ENCODE assay signal across 10 cellular contexts in the genomic region with DNA sequence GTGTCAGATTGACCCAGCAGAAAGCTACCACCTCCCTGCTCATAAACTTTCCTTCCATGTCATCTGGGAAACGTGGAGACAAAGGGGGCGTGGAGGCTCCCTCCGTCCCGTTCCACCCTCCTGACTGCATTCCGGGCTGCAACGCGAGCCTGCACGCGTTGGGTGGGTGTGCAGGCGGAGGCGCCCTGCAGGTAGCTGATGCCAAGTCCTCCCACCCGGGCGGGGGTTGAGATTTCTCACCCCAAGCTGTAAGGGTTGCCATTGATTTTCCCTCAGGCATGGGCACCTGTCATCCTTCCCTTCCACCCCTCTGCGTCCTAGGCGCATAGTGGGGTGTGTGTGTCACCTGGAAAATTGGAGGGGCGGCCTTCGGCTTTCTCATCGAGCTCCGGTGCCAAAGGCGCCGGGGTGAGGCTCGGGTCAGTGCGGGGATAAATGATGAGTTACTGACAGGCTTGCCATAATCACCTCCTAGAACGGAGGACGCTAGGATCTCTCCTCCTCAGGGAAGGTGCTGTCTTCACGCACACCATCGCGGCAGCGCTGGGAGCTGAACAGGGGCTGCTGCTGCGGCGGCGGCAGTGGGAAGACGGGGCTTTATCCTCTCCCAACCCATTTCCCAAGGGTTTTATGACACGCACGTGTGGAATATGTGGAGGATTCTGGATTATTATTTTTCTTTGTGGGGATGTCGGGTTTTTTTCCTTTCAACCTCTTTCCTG. TPM values are rescaled to one million over a fixed set of nuclear protein-coding genes. Genes with fewer than 3 reads are reported as not detected.
DNase-seq lines count a peak whose midpoint lies in the region; TF ChIP-seq lines count a peak whose summit lies in the region.
"Had no signal": no experiment of that assay in that cellular context is flagged by ENCODE, and none has a peak within 500 bp of the region (broad histone marks: within the 10 kb centered on the region; RNA-seq: fewer than 3 reads in every experiment).

No MANE protein-coding gene starts in this region.

- peaks cover 9% of the 10 kb centered on the region for H3K4me1 ChIP-seq in smooth muscle cell (ENCODE audit: low read depth)

- no peak overlapping the region for H3K9ac ChIP-seq in smooth muscle cell (ENCODE audit: low read depth)

- DNase-seq in NCI-H2227 (lab: John Stamatoyannopoulos, UW; ENCODE audit: unreplicated experiment) (peak; percentile 21), NCI-H2227 treated with DMSO at 0.1 percent for 48 hours (lab: John Stamatoyannopoulos, UW) (no peak), caudate nucleus (lab: John Stamatoyannopoulos, UW) (peak in 32 of 61 donors; percentile 14 to 79 (median 66)), kidney epithelial cell (ENCODE audit: low read depth) (no peak), smooth muscle cell (lab: John Stamatoyannopoulos, UW; ENCODE audit: unreplicated experiment) (no peak), germinal center (ENCODE audit: low spot score) (no peak), SKM-1 (lab: John Stamatoyannopoulos, UW; ENCODE audit: unreplicated experiment) (no peak)
- DNase-seq in activated CD8-positive, alpha-beta memory T cell treated with anti-CD3 and anti-CD28 coated beads, Interleukin-2, amount 50 U/mL, for 4 hours = no peak
- DNase-seq: activated CD4-positive, alpha-beta memory T cell treated with anti-CD3 and anti-CD28 coated beads, Interleukin-2, amount 10 ng/mL, durations not matched to agents 7 days and 5 days had no signal

- TF ChIP-seq CTCF in kidney epithelial cell (IDR thresholded peaks at IDR 0.05; ENCODE audit: insufficient read depth, low read length, poor library complexity, severe bottlenecking) (no peak), smooth muscle cell (IDR thresholded peaks at IDR 0.05; ENCODE audit: borderline replicate concordance, insufficient read depth, poor library complexity, severe bottlenecking) (no peak)

- no peaks in the 10 kb centered on the region for H4K20me1 ChIP-seq in smooth muscle cell (ENCODE audit: low read depth)

- H3F3A ChIP-seq in smooth muscle cell (ENCODE audit: low read depth) = no peaks in the 10 kb centered on the region

- H2AFZ ChIP-seq in smooth muscle cell (ENCODE audit: low read depth) = peak overlapping the region; percentile 97

- H3K27ac ChIP-seq in caudate nucleus (ENCODE audit: low read depth, low read length) = peak overlapping the region; percentile 76
- no peak overlapping the region for H3K27ac ChIP-seq in smooth muscle cell (ENCODE audit: low read depth)
- H3K27ac ChIP-seq: SK-N-MC had no signal

- H3K4me3 ChIP-seq in kidney epithelial cell (ENCODE audit: low read depth, low read length) (peak overlapping the region; percentile 47), smooth muscle cell (peak overlapping the region; percentile 87)

- no peaks in the 10 kb centered on the region for H3K9me3 ChIP-seq in smooth muscle cell (replicated peaks; ENCODE audit: low read depth)

- peak overlapping the region; percentile 96 for H3K4me2 ChIP-seq in smooth muscle cell

- H3K79me2 ChIP-seq in smooth muscle cell (ENCODE audit: low read depth) = no peaks in the 10 kb centered on the region

- H3K36me3 ChIP-seq in kidney epithelial cell (ENCODE audit: control insufficient read depth, insufficient read depth, low read length) (no peaks in the 10 kb centered on the region), smooth muscle cell (ENCODE audit: low read depth) (no peaks in the 10 kb centered on the region)

- H3K27me3 ChIP-seq in kidney epithelial cell (ENCODE audit: control insufficient read depth, insufficient read depth, low read length) (peaks cover 39% of the 10 kb centered on the region), smooth muscle cell (ENCODE audit: low read depth) (peaks cover 93% of the 10 kb centered on the region)

- WGBS in smooth muscle cell (ENCODE audit: low lambda C conversion rate) = 10% methylated on average over 35 of the region's 36 CpGs

RNA-seq across cellular contexts. Expression of a gene that starts 0.9 kb away (rescaled TPM):
- total RNA-seq in kidney epithelial cell (0.08 TPM in 1 of 2 replicates, not detected in the other), smooth muscle cell (0.13 TPM in 1 of 2 replicates, not detected in the other)
- not detected in 2 replicates for polyA plus RNA-seq in smooth muscle cell
- total RNA-seq: activated CD4-positive, alpha-beta memory T cell treated with anti-CD3 and anti-CD28 coated beads, Interleukin-2, amount 10 ng/mL, durations not matched to agents 7 days and 5 days had no signal

Comparison
In these comparisons a context has a peak if more than half of its experiments do, and no peak if none do; other contexts are left out.
1. DNase-seq: peak in NCI-H2227 (single experiment) and caudate nucleus (32 of 61); none in NCI-H2227 treated with DMSO at 0.1 percent for 48 hours (single experiment), kidney epithelial cell (single experiment), smooth muscle cell (single experiment), germinal center (single experiment), activated CD8-positive, alpha-beta memory T cell treated with anti-CD3 and anti-CD28 coated beads, Interleukin-2, amount 50 U/mL, for 4 hours (single experiment) and SKM-1 (single experiment).